Comparison of ENCODE assay signal across 14 cellular contexts in genomic region chr1:209622841-209623829, GRCh38. TPM values are rescaled to one million over a fixed set of nuclear protein-coding genes. Genes with fewer than 3 reads are reported as not detected.
"Had no signal": no experiment of that assay in that cellular context is flagged by ENCODE, and none has a peak within 500 bp of the region (broad histone marks: within the 10 kb centered on the region; RNA-seq: fewer than 3 reads in every experiment).

No MANE protein-coding gene starts in this region.

- H3K4me3 ChIP-seq: lung had no signal

- FAIRE-seq: small intestine had no signal

- ATAC-seq: activated T-helper 17 cell treated with anti-CD3 and anti-CD28 coated beads, Interleukin-2, amount 50 U/mL, for 72 hours; right cardiac atrium; stimulated activated naive B cell treated with anti-CD40 and anti-IgM and Interleukin-4, amounts not matched to agents 10 μg/mL and 1 μg/mL and 100 μg/mL, for 72 hours had no signal

- DNase-seq: activated CD4-positive, alpha-beta T cell treated with anti-CD3 and anti-CD28 coated beads, Interleukin-2, amount 50 U/mL, for 1 hour; activated naive CD4-positive, alpha-beta T cell treated with anti-CD3 and anti-CD28 coated beads, Interleukin-2, amount 10 ng/mL, durations not matched to agents 7 days and 5 days; activated T-cell treated with anti-CD3 and anti-CD28 coated beads for 4 hours; central memory CD4-positive, alpha-beta T cell; dermis blood vessel endothelial cell; endodermal cell; glutamatergic neuron; naive B cell; small intestine; stimulated activated naive B cell treated with anti-CD40 and anti-IgM and Interleukin-4, amounts not matched to agents 10 μg/mL and 1 μg/mL and 100 μg/mL, for 72 hours had no signal

RNA-seq across cellular contexts. Expression of gene CAMK1G, which starts 39.6 kb away (rescaled TPM):
- total RNA-seq: activated CD8-positive, alpha-beta memory T cell treated with anti-CD3 and anti-CD28 coated beads for 36 hours; dermis blood vessel endothelial cell had no signal

RNA-seq across cellular contexts. Expression of gene G0S2, which starts 52.1 kb away (rescaled TPM):
- total RNA-seq: endodermal cell had no signal
